ENCODE assay signal across 9 cellular contexts in the genomic region with DNA sequence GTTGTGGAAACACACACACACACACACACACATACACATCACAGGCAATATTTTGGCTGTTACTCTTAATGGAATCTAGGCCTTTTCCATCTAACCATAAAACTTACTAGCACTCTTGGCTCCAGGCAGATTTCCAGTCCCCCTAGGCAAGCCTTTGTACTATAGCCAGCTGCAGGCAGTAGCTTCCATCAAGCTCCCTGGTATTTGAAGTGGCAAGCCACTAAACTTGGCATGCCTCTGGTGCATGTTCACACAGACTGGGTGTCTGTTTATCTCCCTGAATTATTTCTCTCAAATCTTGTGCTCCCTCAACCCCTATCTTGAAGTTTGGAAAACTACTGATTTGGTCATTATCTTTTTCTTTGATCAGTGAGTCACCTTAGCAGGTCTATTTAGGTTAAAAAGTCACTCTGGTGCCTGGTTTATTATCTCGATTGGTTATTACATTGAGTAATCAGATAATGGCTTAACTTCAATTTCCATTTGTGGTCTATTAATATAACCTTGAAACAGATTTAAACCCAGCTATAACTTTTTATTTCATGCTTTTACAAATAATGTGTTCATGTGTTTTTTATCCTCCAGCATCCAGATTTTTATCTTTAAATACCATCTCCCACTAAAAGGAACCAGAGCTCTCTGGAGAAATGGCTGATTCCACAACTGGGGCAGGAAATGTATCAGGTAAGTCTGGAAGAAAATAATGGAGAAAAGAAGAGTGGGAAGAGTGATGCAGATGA. TPM values are rescaled to one million over a fixed set of nuclear protein-coding genes. Genes with fewer than 3 reads are reported as not detected.
DNase-seq lines count a peak whose midpoint lies in the region; ATAC-seq, FAIRE-seq and TF ChIP-seq lines count a peak whose summit lies in the region.
"Had no signal": no experiment of that assay in that cellular context is flagged by ENCODE, and none has a peak within 500 bp of the region (broad histone marks: within the 10 kb centered on the region; RNA-seq: fewer than 3 reads in every experiment).

No MANE protein-coding gene starts in this region.

- H3K4me3 Mint-ChIP-seq in T-cell, result peak overlapping the region in 2 of 3 donors; percentile 61 to 64
- peak overlapping the region; percentile 53 for H3K4me3 Mint-ChIP-seq in memory B cell
- H3K4me3 Mint-ChIP-seq in endodermal cell, result no peak overlapping the region

- POLR2A ChIA-PET in T-cell (lab: Charles Lee) (no interaction called here), GM10248 (lab: Yijun Ruan, JAX) (interaction anchor here (0.6 kb wide), 1 partner anchor 23 kb away, joined by 3 read pairs; no protein-coding TSS in a partner anchor)

- H3K27me3 Mint-ChIP-seq in T-cell (no peaks in the 10 kb centered on the region), memory B cell (no peaks in the 10 kb centered on the region), endodermal cell (ENCODE audit: insufficient read depth) (no peaks in the 10 kb centered on the region)

- H3K9ac ChIP-seq in endodermal cell (ENCODE audit: extremely low read depth, low read length, poor library complexity, severe bottlenecking), result no peak overlapping the region

- WGBS in endodermal cell (ENCODE audit: insufficient coverage in 1 of 2, insufficient read length in 1 of 2), 2 experiments, result 100% methylated on average over 1 of the region's 1 CpG; no CpG with 5 or more reads in 1 of the 2 experiments

- no peaks in the 10 kb centered on the region for H3K9me3 Mint-ChIP-seq in T-cell
- no peaks in the 10 kb centered on the region for H3K9me3 Mint-ChIP-seq in memory B cell
- H3K9me3 Mint-ChIP-seq in endodermal cell, result peaks cover 6% of the 10 kb centered on the region

- FAIRE-seq in GM19239 (lab: Jason Lieb, UNC), result peak; percentile 52

- peak overlapping the region; percentile 28; the same call in 1 of the 2 replicates for H3K27ac ChIP-seq in C4-2B
- no peak overlapping the region for H3K27ac ChIP-seq in endodermal cell (ENCODE audit: low read depth, low read length)

- CTCF ChIA-PET in T-cell (lab: Charles Lee) (interaction anchor here (0.7 to 4.6 kb wide), 7 partner anchors 10 to 133 kb away, joined by 3 to 25 read pairs (median 5); partner anchors contain the start of gene LAMTOR5 (in 1 of the 2)), GM10248 (lab: Yijun Ruan, JAX) (interaction anchor here (0.9 to 8.8 kb wide), 12 partner anchors 10 to 276 kb away, joined by 3 to 58 read pairs (median 6); no protein-coding TSS in a partner anchor)

- intact Hi-C loops in head of caudate nucleus (cut with DNase I), result loop anchor here (5.0 kb wide), 1 partner anchor 71 kb away; the partner anchor contains the start of gene LAMTOR5

- H3K36me3 Mint-ChIP-seq in T-cell (peaks cover 8% of the 10 kb centered on the region), memory B cell (peaks cover 9% of the 10 kb centered on the region), endodermal cell (ENCODE audit: low read depth) (peaks cover 14% of the 10 kb centered on the region)

- no peak overlapping the region for H3K4me3 ChIP-seq in endodermal cell (ENCODE audit: low read length)

- peak overlapping the region; percentile 70 to 89 for H3K27ac Mint-ChIP-seq in T-cell
- no peak overlapping the region for H3K27ac Mint-ChIP-seq in memory B cell
- no peak overlapping the region for H3K27ac Mint-ChIP-seq in endodermal cell

- peaks cover 13% of the 10 kb centered on the region for H3K4me1 ChIP-seq in endodermal cell (ENCODE audit: control insufficient read depth, insufficient read depth, low read length)

- ATAC-seq in T-cell (replicated peaks in 1 of 4) (no peak), memory B cell (ENCODE audit: low read depth) (no peak), HG03039 (IDR thresholded peaks at IDR 0.05; ENCODE audit: unreplicated experiment) (no peak)

- no peaks in the 10 kb centered on the region for H3K27me3 ChIP-seq in endodermal cell (ENCODE audit: control insufficient read depth, insufficient read depth, low read length, poor library complexity, severe bottlenecking)

- peaks cover 30 to 38% (median 32%) of the 10 kb centered on the region in 3 donors for H3K4me1 Mint-ChIP-seq in T-cell
- peaks cover 21% of the 10 kb centered on the region for H3K4me1 Mint-ChIP-seq in memory B cell
- H3K4me1 Mint-ChIP-seq in endodermal cell, result peaks cover 17% of the 10 kb centered on the region

- DNase-seq in GM19239 (ENCODE audit: insufficient read length, low spot score), result no peak
- DNase-seq in T-cell, result no peak
- DNase-seq in memory B cell (ENCODE audit: low spot score in 2 of 2), result no peak
- DNase-seq in head of caudate nucleus, result no peak
- DNase-seq in endodermal cell, result no peak
- DNase-seq in GM10248 (ENCODE audit: extremely low spot score), result no peak
- DNase-seq: activated CD8-positive, alpha-beta memory T cell treated with anti-CD3 and anti-CD28 coated beads for 24 hours had no signal

- TF ChIP-seq CTCF in C4-2B (conservative IDR thresholded peaks at IDR 0.05), result no peak
- no peak for TF ChIP-seq CTCF in endodermal cell (conservative IDR thresholded peaks at IDR 0.05)
- no peak for TF ChIP-seq CTCF in GM10248 (IDR thresholded peaks at IDR 0.05; ENCODE audit: control extremely low read depth, extremely low read depth, low read depth, missing control alignments)

- H3K9me3 ChIP-seq in endodermal cell (ENCODE audit: control insufficient read depth, low read length), result peaks cover 6% of the 10 kb centered on the region

- H3K36me3 ChIP-seq in endodermal cell (ENCODE audit: control insufficient read depth, insufficient read depth, low read length), result peaks cover 12% of the 10 kb centered on the region

RNA-seq across cellular contexts. Expression of gene RBM15, which starts 2.7 kb away (rescaled TPM):
- total RNA-seq in T-cell (10 to 100 TPM; 41.1 to 46.0 (median 43.7) TPM), endodermal cell (10 to 100 TPM; 42.0 to 54.2 TPM)
- polyA plus RNA-seq in endodermal cell (2013, experiment 1 of 2), result 13.5 TPM
- 15.3 TPM for polyA plus RNA-seq in endodermal cell (2013, experiment 2 of 2)

RNA-seq across cellular contexts. Expression of gene SLC16A4, which starts 54.4 kb away (rescaled TPM):
- total RNA-seq in T-cell (under 1 TPM; 0.23 to 0.70 (median 0.35) TPM), endodermal cell (under 1 TPM; 0.55 to 0.86 TPM)
- polyA plus RNA-seq in endodermal cell (2013, experiment 1 of 2), result 2.4 TPM
- 2.5 TPM for polyA plus RNA-seq in endodermal cell (2013, experiment 2 of 2)

Comparison
In these comparisons a context has a peak if more than half of its experiments do, and no peak if none do; other contexts are left out.
1. H3K27ac Mint-ChIP-seq: peak in T-cell (2 of 2); none in memory B cell (single experiment) and endodermal cell (single experiment).